1 cellular context compared by ENCODE assay signal in genomic region chr7:151745090-151745638, GRCh38.
A peak's percentile ranks its signal among the peaks of the same experiment; 100 is the strongest.
TF ChIP-seq lines count a peak whose summit lies in the region.

No MANE protein-coding gene starts in this region.

TF ChIP-seq in HepG2, 621 proteins besides CTCF, POLR2A, EP300 and RAD21 (continued from another document and continues in another):
- TF ChIP-seq, protein P1, sequence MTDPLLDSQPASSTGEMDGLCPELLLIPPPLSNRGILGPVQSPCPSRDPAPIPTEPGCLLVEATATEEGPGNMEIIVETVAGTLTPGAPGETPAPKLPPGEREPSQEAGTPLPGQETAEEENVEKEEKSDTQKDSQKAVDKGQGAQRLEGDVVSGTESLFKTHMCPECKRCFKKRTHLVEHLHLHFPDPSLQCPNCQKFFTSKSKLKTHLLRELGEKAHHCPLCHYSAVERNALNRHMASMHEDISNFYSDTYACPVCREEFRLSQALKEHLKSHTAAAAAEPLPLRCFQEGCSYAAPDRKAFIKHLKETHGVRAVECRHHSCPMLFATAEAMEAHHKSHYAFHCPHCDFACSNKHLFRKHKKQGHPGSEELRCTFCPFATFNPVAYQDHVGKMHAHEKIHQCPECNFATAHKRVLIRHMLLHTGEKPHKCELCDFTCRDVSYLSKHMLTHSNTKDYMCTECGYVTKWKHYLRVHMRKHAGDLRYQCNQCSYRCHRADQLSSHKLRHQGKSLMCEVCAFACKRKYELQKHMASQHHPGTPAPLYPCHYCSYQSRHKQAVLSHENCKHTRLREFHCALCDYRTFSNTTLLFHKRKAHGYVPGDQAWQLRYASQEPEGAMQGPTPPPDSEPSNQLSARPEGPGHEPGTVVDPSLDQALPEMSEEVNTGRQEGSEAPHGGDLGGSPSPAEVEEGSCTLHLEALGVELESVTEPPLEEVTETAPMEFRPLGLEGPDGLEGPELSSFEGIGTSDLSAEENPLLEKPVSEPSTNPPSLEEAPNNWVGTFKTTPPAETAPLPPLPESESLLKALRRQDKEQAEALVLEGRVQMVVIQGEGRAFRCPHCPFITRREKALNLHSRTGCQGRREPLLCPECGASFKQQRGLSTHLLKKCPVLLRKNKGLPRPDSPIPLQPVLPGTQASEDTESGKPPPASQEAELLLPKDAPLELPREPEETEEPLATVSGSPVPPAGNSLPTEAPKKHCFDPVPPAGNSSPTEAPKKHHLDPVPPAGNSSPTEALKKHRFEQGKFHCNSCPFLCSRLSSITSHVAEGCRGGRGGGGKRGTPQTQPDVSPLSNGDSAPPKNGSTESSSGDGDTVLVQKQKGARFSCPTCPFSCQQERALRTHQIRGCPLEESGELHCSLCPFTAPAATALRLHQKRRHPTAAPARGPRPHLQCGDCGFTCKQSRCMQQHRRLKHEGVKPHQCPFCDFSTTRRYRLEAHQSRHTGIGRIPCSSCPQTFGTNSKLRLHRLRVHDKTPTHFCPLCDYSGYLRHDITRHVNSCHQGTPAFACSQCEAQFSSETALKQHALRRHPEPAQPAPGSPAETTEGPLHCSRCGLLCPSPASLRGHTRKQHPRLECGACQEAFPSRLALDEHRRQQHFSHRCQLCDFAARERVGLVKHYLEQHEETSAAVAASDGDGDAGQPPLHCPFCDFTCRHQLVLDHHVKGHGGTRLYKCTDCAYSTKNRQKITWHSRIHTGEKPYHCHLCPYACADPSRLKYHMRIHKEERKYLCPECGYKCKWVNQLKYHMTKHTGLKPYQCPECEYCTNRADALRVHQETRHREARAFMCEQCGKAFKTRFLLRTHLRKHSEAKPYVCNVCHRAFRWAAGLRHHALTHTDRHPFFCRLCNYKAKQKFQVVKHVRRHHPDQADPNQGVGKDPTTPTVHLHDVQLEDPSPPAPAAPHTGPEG (CRISPR knock-in tag; IDR thresholded peaks at IDR 0.05) = no peak; the same call in 1 of the 2 replicates
- TF ChIP-seq, protein P2, sequence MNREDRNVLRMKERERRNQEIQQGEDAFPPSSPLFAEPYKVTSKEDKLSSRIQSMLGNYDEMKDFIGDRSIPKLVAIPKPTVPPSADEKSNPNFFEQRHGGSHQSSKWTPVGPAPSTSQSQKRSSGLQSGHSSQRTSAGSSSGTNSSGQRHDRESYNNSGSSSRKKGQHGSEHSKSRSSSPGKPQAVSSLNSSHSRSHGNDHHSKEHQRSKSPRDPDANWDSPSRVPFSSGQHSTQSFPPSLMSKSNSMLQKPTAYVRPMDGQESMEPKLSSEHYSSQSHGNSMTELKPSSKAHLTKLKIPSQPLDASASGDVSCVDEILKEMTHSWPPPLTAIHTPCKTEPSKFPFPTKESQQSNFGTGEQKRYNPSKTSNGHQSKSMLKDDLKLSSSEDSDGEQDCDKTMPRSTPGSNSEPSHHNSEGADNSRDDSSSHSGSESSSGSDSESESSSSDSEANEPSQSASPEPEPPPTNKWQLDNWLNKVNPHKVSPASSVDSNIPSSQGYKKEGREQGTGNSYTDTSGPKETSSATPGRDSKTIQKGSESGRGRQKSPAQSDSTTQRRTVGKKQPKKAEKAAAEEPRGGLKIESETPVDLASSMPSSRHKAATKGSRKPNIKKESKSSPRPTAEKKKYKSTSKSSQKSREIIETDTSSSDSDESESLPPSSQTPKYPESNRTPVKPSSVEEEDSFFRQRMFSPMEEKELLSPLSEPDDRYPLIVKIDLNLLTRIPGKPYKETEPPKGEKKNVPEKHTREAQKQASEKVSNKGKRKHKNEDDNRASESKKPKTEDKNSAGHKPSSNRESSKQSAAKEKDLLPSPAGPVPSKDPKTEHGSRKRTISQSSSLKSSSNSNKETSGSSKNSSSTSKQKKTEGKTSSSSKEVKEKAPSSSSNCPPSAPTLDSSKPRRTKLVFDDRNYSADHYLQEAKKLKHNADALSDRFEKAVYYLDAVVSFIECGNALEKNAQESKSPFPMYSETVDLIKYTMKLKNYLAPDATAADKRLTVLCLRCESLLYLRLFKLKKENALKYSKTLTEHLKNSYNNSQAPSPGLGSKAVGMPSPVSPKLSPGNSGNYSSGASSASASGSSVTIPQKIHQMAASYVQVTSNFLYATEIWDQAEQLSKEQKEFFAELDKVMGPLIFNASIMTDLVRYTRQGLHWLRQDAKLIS (CRISPR knock-in tag; IDR thresholded peaks at IDR 0.05) = no peak
- TF ChIP-seq CCAR2 (optimal IDR thresholded peaks at IDR 0.05; ENCODE audit: low read depth, low read length) = no peak
- no peak for TF ChIP-seq JARID2 (CRISPR knock-in tag; IDR thresholded peaks at IDR 0.05; ENCODE audit: insufficient replicate concordance)
- TF ChIP-seq TOPORS (CRISPR knock-in tag; IDR thresholded peaks at IDR 0.05) = peak; percentile 73; the same call in 1 of the 2 replicates
- peak; percentile 95; the same call in 1 of the 2 replicates for TF ChIP-seq ZNF431 (CRISPR knock-in tag; IDR thresholded peaks at IDR 0.05; ENCODE audit: borderline replicate concordance, low read depth)
- TF ChIP-seq ZFP90 (CRISPR knock-in tag; IDR thresholded peaks at IDR 0.05; ENCODE audit: borderline replicate concordance) = peak; percentile 88; the same call in 1 of the 2 replicates
- TF ChIP-seq MED8 (CRISPR knock-in tag; IDR thresholded peaks at IDR 0.05; ENCODE audit: insufficient replicate concordance) = peak; percentile 71
- peak; percentile 68 for TF ChIP-seq ZNF781 (CRISPR knock-in tag; IDR thresholded peaks at IDR 0.05; ENCODE audit: borderline replicate concordance, not compliant biosample characterization)
- peak; percentile 92; the same call in 1 of the 2 replicates for TF ChIP-seq ZNF816 (CRISPR knock-in tag; IDR thresholded peaks at IDR 0.05; ENCODE audit: borderline replicate concordance)
- TF ChIP-seq HHEX (CRISPR knock-in tag; IDR thresholded peaks at IDR 0.05) = no peak
- TF ChIP-seq, protein P3, sequence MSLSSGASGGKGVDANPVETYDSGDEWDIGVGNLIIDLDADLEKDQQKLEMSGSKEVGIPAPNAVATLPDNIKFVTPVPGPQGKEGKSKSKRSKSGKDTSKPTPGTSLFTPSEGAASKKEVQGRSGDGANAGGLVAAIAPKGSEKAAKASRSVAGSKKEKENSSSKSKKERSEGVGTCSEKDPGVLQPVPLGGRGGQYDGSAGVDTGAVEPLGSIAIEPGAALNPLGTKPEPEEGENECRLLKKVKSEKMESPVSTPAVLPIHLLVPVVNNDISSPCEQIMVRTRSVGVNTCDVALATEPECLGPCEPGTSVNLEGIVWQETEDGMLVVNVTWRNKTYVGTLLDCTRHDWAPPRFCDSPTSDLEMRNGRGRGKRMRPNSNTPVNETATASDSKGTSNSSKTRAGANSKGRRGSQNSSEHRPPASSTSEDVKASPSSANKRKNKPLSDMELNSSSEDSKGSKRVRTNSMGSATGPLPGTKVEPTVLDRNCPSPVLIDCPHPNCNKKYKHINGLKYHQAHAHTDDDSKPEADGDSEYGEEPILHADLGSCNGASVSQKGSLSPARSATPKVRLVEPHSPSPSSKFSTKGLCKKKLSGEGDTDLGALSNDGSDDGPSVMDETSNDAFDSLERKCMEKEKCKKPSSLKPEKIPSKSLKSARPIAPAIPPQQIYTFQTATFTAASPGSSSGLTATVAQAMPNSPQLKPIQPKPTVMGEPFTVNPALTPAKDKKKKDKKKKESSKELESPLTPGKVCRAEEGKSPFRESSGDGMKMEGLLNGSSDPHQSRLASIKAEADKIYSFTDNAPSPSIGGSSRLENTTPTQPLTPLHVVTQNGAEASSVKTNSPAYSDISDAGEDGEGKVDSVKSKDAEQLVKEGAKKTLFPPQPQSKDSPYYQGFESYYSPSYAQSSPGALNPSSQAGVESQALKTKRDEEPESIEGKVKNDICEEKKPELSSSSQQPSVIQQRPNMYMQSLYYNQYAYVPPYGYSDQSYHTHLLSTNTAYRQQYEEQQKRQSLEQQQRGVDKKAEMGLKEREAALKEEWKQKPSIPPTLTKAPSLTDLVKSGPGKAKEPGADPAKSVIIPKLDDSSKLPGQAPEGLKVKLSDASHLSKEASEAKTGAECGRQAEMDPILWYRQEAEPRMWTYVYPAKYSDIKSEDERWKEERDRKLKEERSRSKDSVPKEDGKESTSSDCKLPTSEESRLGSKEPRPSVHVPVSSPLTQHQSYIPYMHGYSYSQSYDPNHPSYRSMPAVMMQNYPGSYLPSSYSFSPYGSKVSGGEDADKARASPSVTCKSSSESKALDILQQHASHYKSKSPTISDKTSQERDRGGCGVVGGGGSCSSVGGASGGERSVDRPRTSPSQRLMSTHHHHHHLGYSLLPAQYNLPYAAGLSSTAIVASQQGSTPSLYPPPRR (CRISPR knock-in tag; IDR thresholded peaks at IDR 0.05; ENCODE audit: borderline replicate concordance) = peak; percentile 86; the same call in 1 of the 2 replicates
- peak; percentile 83; the same call in 1 of the 2 replicates for TF ChIP-seq SRY (CRISPR knock-in tag; IDR thresholded peaks at IDR 0.05)
- TF ChIP-seq TOE1 (CRISPR knock-in tag; IDR thresholded peaks at IDR 0.05) = 0 out of 2 replicates have a peak, but pooled peaks have one; percentile 50
- TF ChIP-seq MEIS2 (CRISPR knock-in tag; IDR thresholded peaks at IDR 0.05) = peak; percentile 83; the same call in 1 of the 2 replicates
- TF ChIP-seq SNAPC2 (CRISPR knock-in tag; IDR thresholded peaks at IDR 0.05) = no peak
- 0 out of 2 replicates have a peak, but pooled peaks have one; percentile 63 for TF ChIP-seq KAT7 (CRISPR knock-in tag; IDR thresholded peaks at IDR 0.05; ENCODE audit: borderline replicate concordance)
- peak; percentile 91; the same call in 1 of the 2 replicates for TF ChIP-seq ZNF766 (CRISPR knock-in tag; IDR thresholded peaks at IDR 0.05; ENCODE audit: borderline replicate concordance)
- no peak for TF ChIP-seq NFE2L1 (CRISPR knock-in tag; IDR thresholded peaks at IDR 0.05; ENCODE audit: borderline replicate concordance)
- TF ChIP-seq RFX3 (CRISPR knock-in tag; IDR thresholded peaks at IDR 0.05) = no peak
- TF ChIP-seq ATF7 (IDR thresholded peaks at IDR 0.05) = peak; percentile 29
- peak; percentile 79 for TF ChIP-seq ATF7 (CRISPR knock-in tag; IDR thresholded peaks at IDR 0.05)
- no peak for TF ChIP-seq PCBP1 (IDR thresholded peaks at IDR 0.05; ENCODE audit: borderline replicate concordance, low read depth, low read length)
- no peak for TF ChIP-seq MTF2 (CRISPR knock-in tag; IDR thresholded peaks at IDR 0.05; ENCODE audit: borderline replicate concordance)
- no peak for TF ChIP-seq IRF1 (CRISPR knock-in tag; IDR thresholded peaks at IDR 0.05; ENCODE audit: low read depth)
- 0 out of 2 replicates have a peak, but pooled peaks have one; percentile 78 for TF ChIP-seq JUNB (CRISPR knock-in tag; IDR thresholded peaks at IDR 0.05; ENCODE audit: borderline replicate concordance)
- peak; percentile 69; the same call in 1 of the 2 replicates for TF ChIP-seq ZNF552 (CRISPR knock-in tag; IDR thresholded peaks at IDR 0.05; ENCODE audit: borderline replicate concordance)
- TF ChIP-seq, protein P4, sequence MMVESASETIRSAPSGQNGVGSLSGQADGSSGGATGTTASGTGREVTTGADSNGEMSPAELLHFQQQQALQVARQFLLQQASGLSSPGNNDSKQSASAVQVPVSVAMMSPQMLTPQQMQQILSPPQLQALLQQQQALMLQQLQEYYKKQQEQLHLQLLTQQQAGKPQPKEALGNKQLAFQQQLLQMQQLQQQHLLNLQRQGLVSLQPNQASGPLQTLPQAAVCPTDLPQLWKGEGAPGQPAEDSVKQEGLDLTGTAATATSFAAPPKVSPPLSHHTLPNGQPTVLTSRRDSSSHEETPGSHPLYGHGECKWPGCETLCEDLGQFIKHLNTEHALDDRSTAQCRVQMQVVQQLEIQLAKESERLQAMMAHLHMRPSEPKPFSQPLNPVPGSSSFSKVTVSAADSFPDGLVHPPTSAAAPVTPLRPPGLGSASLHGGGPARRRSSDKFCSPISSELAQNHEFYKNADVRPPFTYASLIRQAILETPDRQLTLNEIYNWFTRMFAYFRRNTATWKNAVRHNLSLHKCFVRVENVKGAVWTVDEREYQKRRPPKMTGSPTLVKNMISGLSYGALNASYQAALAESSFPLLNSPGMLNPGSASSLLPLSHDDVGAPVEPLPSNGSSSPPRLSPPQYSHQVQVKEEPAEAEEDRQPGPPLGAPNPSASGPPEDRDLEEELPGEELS (CRISPR knock-in tag; IDR thresholded peaks at IDR 0.05) = peak; percentile 74
- TF ChIP-seq, protein P5, sequence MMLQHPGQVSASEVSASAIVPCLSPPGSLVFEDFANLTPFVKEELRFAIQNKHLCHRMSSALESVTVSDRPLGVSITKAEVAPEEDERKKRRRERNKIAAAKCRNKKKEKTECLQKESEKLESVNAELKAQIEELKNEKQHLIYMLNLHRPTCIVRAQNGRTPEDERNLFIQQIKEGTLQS (CRISPR knock-in tag; IDR thresholded peaks at IDR 0.05) = peak; percentile 60
- TF ChIP-seq, protein P6, sequence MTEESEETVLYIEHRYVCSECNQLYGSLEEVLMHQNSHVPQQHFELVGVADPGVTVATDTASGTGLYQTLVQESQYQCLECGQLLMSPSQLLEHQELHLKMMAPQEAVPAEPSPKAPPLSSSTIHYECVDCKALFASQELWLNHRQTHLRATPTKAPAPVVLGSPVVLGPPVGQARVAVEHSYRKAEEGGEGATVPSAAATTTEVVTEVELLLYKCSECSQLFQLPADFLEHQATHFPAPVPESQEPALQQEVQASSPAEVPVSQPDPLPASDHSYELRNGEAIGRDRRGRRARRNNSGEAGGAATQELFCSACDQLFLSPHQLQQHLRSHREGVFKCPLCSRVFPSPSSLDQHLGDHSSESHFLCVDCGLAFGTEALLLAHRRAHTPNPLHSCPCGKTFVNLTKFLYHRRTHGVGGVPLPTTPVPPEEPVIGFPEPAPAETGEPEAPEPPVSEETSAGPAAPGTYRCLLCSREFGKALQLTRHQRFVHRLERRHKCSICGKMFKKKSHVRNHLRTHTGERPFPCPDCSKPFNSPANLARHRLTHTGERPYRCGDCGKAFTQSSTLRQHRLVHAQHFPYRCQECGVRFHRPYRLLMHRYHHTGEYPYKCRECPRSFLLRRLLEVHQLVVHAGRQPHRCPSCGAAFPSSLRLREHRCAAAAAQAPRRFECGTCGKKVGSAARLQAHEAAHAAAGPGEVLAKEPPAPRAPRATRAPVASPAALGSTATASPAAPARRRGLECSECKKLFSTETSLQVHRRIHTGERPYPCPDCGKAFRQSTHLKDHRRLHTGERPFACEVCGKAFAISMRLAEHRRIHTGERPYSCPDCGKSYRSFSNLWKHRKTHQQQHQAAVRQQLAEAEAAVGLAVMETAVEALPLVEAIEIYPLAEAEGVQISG (CRISPR knock-in tag; IDR thresholded peaks at IDR 0.05) = peak; percentile 83
